Comparison of ENCODE assay signal across 26 cellular contexts in genomic region chr4:155119006-155119405, GRCh38.
"Had no signal": no experiment of that assay in that cellular context is flagged by ENCODE, and none has a peak within 500 bp of the region (broad histone marks: within the 10 kb centered on the region; RNA-seq: fewer than 3 reads in every experiment).

No MANE protein-coding gene starts in this region.

- DNase-seq: kidney; left ventricle myocardium inferior; midbrain; mucosa of descending colon; naive thymus-derived CD4-positive, alpha-beta T cell; pancreas; posterior cingulate gyrus; retina; right cardiac atrium; stimulated activated CD4-positive, alpha-beta T cell treated with anti-CD3 and anti-CD28 coated beads, Interleukin-12 subunit alpha, Interleukin-12 subunit beta, amount 100 ng/mL, for 4 hours; stimulated activated CD4-positive, alpha-beta T cell treated with anti-CD3 and anti-CD28 coated beads, Interleukin-15, amount 100 ng/mL, for 24 hours; stimulated activated CD4-positive, alpha-beta T cell treated with anti-CD3 and anti-CD28 coated beads, Interleukin-2, amount 100 ng/mL, for 24 hours; stimulated activated CD4-positive, alpha-beta T cell treated with anti-CD3 and anti-CD28 coated beads, Interleukin-4, amount 100 ng/mL, for 1 hour; stimulated activated naive B cell treated with anti-CD40 and anti-IgM and Interleukin-4, amounts not matched to agents 10 μg/mL and 1 μg/mL and 100 μg/mL, for 72 hours; stimulated activated naive CD8-positive, alpha-beta T cell treated with anti-CD3 and anti-CD28 coated beads, Interleukin-15, Interleukin-2, amounts not matched to agents 100 U/mL and 50 U/mL, for 24 hours; stomach; testis; thyroid gland; transverse colon; upper lobe of left lung had no signal

- H3K4me1 ChIP-seq: left ventricle myocardium inferior, pancreas, prostate gland, stomach, testis, thyroid gland, transverse colon, upper lobe of left lung, vagina had no signal

- H3K27me3 ChIP-seq: pancreas, stomach, testis, thyroid gland, transverse colon, upper lobe of left lung, vagina had no signal

- ATAC-seq: mucosa of descending colon; naive thymus-derived CD4-positive, alpha-beta T cell; natural killer cell treated with Interleukin-12 subunit alpha and Interleukin-12 subunit beta and Interleukin-15 and Interleukin-18, amount 100 ng/mL, for 72 hours; pancreas; right cardiac atrium; sciatic nerve; stimulated activated naive B cell treated with anti-CD40 and anti-IgM and Interleukin-4, amounts not matched to agents 10 μg/mL and 1 μg/mL and 100 μg/mL, for 72 hours; stimulated activated naive CD8-positive, alpha-beta T cell treated with anti-CD3 and anti-CD28 coated beads, Interleukin-15, Interleukin-2, amounts not matched to agents 100 U/mL and 50 U/mL, for 24 hours had no signal

- H3K9me3 ChIP-seq: left ventricle myocardium inferior, pancreas, prostate gland, stomach, testis, thyroid gland, transverse colon, upper lobe of left lung, vagina had no signal

- H3K36me3 ChIP-seq: left ventricle myocardium inferior, pancreas, prostate gland, stomach, thyroid gland, transverse colon, upper lobe of left lung, vagina had no signal

- H3K27ac ChIP-seq: left ventricle myocardium inferior, pancreas, prostate gland, skin epidermis, stomach, testis, thyroid gland, transverse colon, upper lobe of left lung, vagina had no signal

- H3K4me3 ChIP-seq: left ventricle myocardium inferior, lung, mucosa of descending colon, pancreas, prostate gland, skin epidermis, stomach, testis, thyroid gland, transverse colon, upper lobe of left lung, vagina had no signal
